9 cellular contexts compared by ENCODE assay signal in genomic region chr4:185127021-185127925, GRCh38. TPM values are rescaled to one million over a fixed set of nuclear protein-coding genes. Genes with fewer than 3 reads are reported as not detected.
DNase-seq lines count a peak whose midpoint lies in the region; ATAC-seq and TF ChIP-seq lines count a peak whose summit lies in the region.
"Had no signal": no experiment of that assay in that cellular context is flagged by ENCODE, and none has a peak within 500 bp of the region (broad histone marks: within the 10 kb centered on the region; RNA-seq: fewer than 3 reads in every experiment).

No MANE protein-coding gene starts in this region.

- H3K27me3 ChIP-seq in HL-60 (ENCODE audit: insufficient read depth, poor library complexity, severe bottlenecking): peaks cover 37% of the 10 kb centered on the region
- peaks cover 16% of the 10 kb centered on the region for H3K27me3 ChIP-seq in colonic mucosa
- H3K27me3 ChIP-seq in liver (ENCODE audit: control insufficient read depth in 4 of 4, insufficient read depth in 4 of 4, low read length in 3 of 4): no peaks in the 10 kb centered on the region
- no peaks in the 10 kb centered on the region for H3K27me3 ChIP-seq in thoracic aorta (replicated peaks; ENCODE audit: insufficient read depth)
- H3K27me3 ChIP-seq in MG63: no peaks in the 10 kb centered on the region

- WGBS in liver: 10% methylated on average over 64 of the region's 64 CpGs

- H3K4me3 ChIP-seq in HL-60 (replicated peaks; ENCODE audit: insufficient read depth, low read length): peak overlapping the region; percentile 21
- H3K4me3 ChIP-seq in colonic mucosa: peak overlapping the region; percentile 53
- H3K4me3 ChIP-seq in liver (ENCODE audit: low read depth in 1 of 3, low read length in 3 of 3): peak overlapping the region; percentile 59 to 68 (median 64)
- H3K4me3 ChIP-seq in thoracic aorta: peak overlapping the region; percentile 96
- H3K4me3 ChIP-seq in MG63: no peak overlapping the region; the same call in 1 of the 2 replicates

- H3K36me3 ChIP-seq in colonic mucosa: no peaks in the 10 kb centered on the region
- H3K36me3 ChIP-seq in liver (ENCODE audit: control insufficient read depth in 4 of 4, insufficient read depth in 3 of 4, low read depth in 1 of 4, low read length in 3 of 4): no peaks in the 10 kb centered on the region
- H3K36me3 ChIP-seq in thoracic aorta: no peaks in the 10 kb centered on the region
- H3K36me3 ChIP-seq in MG63: no peaks in the 10 kb centered on the region

- H3K4me1 ChIP-seq in colonic mucosa (peaks cover 3% of the 10 kb centered on the region), liver (ENCODE audit: control insufficient read depth in 4 of 4, insufficient read depth in 4 of 4, low read length in 3 of 4) (peaks cover 1 to 19% (median 12%) of the 10 kb centered on the region in 4 donors), thoracic aorta (ENCODE audit: control insufficient read depth in 1 of 2, low read depth in 2 of 2) (peaks cover 3 to 7% of the 10 kb centered on the region in 2 donors)

- intact Hi-C loops in colonic mucosa (cut with DNase I): no loop called here

- TF ChIP-seq RAD21 in liver (IDR thresholded peaks at IDR 0.05): no peak

- H3K27ac ChIP-seq in HL-60 (replicated peaks) (no peak overlapping the region), colonic mucosa (no peak overlapping the region), liver (ENCODE audit: low read depth in 1 of 2, low read length in 2 of 2) (peak overlapping the region in 1 of 2 donors; percentile 28), thoracic aorta (peak overlapping the region; percentile 47 to 78)

- peak; percentile 40 for ATAC-seq in thoracic aorta (ENCODE audit: insufficient number of reproducible peaks, low FRiP score, low read depth)
- no peak for ATAC-seq in HG02870 (IDR thresholded peaks at IDR 0.05; ENCODE audit: unreplicated experiment)
- ATAC-seq: HCT116 had no signal

- DNase-seq in AG20443 (ENCODE audit: low spot score): peak; percentile 48
- no peak for DNase-seq in HL-60 (ENCODE audit: low read depth in 1 of 2, low spot score in 1 of 2)
- no peak for DNase-seq in colonic mucosa
- no peak for DNase-seq in thoracic aorta (ENCODE audit: low spot score)
- no peak for DNase-seq in ureter (ENCODE audit: low spot score)
- DNase-seq in MG63: no peak

- no peak for TF ChIP-seq CTCF in HL-60 (IDR thresholded peaks at IDR 0.05; ENCODE audit: insufficient read depth, low read length)
- no peak for TF ChIP-seq CTCF in colonic mucosa (IDR thresholded peaks at IDR 0.05)
- TF ChIP-seq CTCF in liver (IDR thresholded peaks at IDR 0.05; ENCODE audit: low read depth, low read length, missing input control): no peak
- TF ChIP-seq CTCF in thoracic aorta (IDR thresholded peaks at IDR 0.05): no peak

- H3K9ac ChIP-seq in colonic mucosa (ENCODE audit: low read depth in 2 of 2, low read length in 2 of 2): peak overlapping the region in 1 of 2 donors; percentile 35
- peak overlapping the region; percentile 37 to 53 for H3K9ac ChIP-seq in liver (ENCODE audit: low read depth in 1 of 2, low read length in 2 of 2)

- no peaks in the 10 kb centered on the region for H3K9me3 ChIP-seq in colonic mucosa
- no peaks in the 10 kb centered on the region for H3K9me3 ChIP-seq in liver (ENCODE audit: control insufficient read depth in 4 of 4, low read length in 3 of 4)
- H3K9me3 ChIP-seq in thoracic aorta: no peaks in the 10 kb centered on the region
- H3K9me3 ChIP-seq in MG63: no peaks in the 10 kb centered on the region

TF ChIP-seq in liver, 16 proteins besides CTCF, POLR2A, EP300 and RAD21:
- TF ChIP-seq JUND (IDR thresholded peaks at IDR 0.05): no peak
- no peak for TF ChIP-seq GABPA (IDR thresholded peaks at IDR 0.05 in 1 of 2, conservative IDR thresholded peaks at IDR 0.05 in 1 of 2)
- no peak for TF ChIP-seq EGR1 (IDR thresholded peaks at IDR 0.05; ENCODE audit: low read depth in 2 of 2)
- TF ChIP-seq NR2F2 (IDR thresholded peaks at IDR 0.05): no peak

RNA-seq across cellular contexts. Expression of gene SLC25A4, which starts 15.8 kb away (rescaled TPM):
- total RNA-seq in colonic mucosa (10 to 100 TPM; 35.0 to 44.6 TPM), liver (10 to 100 TPM in 1 of 2 donors, 1 to 10 TPM in 1; 4.4 to 30.0 TPM), thoracic aorta (100 to 1,000 TPM in 1 of 2 donors, 10 to 100 TPM in 1; 78.3 to 108 TPM), ureter (28.0 TPM)
- polyA plus RNA-seq in liver: 10 to 100 TPM; 23.6 to 64.2 TPM
- 6.3 and 13.7 TPM in 2 replicates for total RNA-seq in MG63 (2014; rRNA removed; shearing (Covaris generic); ENCODE audit: low replicate concordance)

Comparison
In these comparisons a context has a peak if more than half of its experiments do, and no peak if none do; other contexts are left out.
1. H3K27ac ChIP-seq: peak in thoracic aorta (2 of 2); none in HL-60 (single experiment) and colonic mucosa (single experiment).